1 cellular context compared by ENCODE assay signal in the genomic region with DNA sequence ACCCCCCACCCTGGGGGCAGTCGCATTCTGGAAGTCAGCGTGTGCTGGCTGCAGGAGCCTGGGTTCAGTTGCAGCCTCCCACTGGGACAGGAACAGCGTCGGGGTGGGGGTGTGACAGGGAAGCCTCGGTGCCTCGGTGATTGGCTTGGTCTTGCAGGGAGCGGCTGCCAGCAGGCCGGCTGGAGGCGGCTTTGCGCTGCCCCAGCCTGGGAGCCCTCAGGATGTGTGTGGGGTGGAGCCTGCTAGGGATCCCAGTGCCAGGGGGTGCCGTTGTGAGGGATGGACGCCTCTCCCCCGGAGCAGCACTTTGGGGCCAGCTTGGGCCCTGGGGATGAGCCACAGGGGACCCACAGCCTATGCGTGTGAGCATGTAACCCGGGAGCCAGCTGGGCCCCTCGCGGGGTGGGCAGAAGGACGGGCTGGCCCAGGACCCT.
TF ChIP-seq lines count a peak whose summit lies in the region.

No MANE protein-coding gene starts in this region.

TF ChIP-seq in K562, 482 proteins besides CTCF, POLR2A, EP300 and RAD21 (continued from another document):
- TF ChIP-seq, protein P1, sequence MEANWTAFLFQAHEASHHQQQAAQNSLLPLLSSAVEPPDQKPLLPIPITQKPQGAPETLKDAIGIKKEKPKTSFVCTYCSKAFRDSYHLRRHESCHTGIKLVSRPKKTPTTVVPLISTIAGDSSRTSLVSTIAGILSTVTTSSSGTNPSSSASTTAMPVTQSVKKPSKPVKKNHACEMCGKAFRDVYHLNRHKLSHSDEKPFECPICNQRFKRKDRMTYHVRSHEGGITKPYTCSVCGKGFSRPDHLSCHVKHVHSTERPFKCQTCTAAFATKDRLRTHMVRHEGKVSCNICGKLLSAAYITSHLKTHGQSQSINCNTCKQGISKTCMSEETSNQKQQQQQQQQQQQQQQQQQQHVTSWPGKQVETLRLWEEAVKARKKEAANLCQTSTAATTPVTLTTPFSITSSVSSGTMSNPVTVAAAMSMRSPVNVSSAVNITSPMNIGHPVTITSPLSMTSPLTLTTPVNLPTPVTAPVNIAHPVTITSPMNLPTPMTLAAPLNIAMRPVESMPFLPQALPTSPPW (CRISPR knock-in tag; IDR thresholded peaks at IDR 0.05), result peak; percentile 46; the same call in 1 of the 2 replicates
- TF ChIP-seq, protein P2, sequence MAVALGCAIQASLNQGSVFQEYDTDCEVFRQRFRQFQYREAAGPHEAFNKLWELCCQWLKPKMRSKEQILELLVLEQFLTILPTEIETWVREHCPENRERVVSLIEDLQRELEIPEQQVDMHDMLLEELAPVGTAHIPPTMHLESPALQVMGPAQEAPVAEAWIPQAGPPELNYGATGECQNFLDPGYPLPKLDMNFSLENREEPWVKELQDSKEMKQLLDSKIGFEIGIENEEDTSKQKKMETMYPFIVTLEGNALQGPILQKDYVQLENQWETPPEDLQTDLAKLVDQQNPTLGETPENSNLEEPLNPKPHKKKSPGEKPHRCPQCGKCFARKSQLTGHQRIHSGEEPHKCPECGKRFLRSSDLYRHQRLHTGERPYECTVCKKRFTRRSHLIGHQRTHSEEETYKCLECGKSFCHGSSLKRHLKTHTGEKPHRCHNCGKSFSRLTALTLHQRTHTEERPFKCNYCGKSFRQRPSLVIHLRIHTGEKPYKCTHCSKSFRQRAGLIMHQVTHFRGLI (CRISPR knock-in tag; IDR thresholded peaks at IDR 0.05), result no peak
- no peak for TF ChIP-seq HMGN3 (IDR thresholded peaks at IDR 0.05; ENCODE audit: borderline replicate concordance, extremely low read depth, insufficient read length, low read depth, low read length)
- no peak for TF ChIP-seq DPF2 (IDR thresholded peaks at IDR 0.05)
- no peak for TF ChIP-seq ATF7 (IDR thresholded peaks at IDR 0.05)
- TF ChIP-seq, protein P3, sequence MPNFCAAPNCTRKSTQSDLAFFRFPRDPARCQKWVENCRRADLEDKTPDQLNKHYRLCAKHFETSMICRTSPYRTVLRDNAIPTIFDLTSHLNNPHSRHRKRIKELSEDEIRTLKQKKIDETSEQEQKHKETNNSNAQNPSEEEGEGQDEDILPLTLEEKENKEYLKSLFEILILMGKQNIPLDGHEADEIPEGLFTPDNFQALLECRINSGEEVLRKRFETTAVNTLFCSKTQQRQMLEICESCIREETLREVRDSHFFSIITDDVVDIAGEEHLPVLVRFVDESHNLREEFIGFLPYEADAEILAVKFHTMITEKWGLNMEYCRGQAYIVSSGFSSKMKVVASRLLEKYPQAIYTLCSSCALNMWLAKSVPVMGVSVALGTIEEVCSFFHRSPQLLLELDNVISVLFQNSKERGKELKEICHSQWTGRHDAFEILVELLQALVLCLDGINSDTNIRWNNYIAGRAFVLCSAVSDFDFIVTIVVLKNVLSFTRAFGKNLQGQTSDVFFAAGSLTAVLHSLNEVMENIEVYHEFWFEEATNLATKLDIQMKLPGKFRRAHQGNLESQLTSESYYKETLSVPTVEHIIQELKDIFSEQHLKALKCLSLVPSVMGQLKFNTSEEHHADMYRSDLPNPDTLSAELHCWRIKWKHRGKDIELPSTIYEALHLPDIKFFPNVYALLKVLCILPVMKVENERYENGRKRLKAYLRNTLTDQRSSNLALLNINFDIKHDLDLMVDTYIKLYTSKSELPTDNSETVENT (CRISPR knock-in tag; IDR thresholded peaks at IDR 0.05), result no peak
- TF ChIP-seq, protein P4, sequence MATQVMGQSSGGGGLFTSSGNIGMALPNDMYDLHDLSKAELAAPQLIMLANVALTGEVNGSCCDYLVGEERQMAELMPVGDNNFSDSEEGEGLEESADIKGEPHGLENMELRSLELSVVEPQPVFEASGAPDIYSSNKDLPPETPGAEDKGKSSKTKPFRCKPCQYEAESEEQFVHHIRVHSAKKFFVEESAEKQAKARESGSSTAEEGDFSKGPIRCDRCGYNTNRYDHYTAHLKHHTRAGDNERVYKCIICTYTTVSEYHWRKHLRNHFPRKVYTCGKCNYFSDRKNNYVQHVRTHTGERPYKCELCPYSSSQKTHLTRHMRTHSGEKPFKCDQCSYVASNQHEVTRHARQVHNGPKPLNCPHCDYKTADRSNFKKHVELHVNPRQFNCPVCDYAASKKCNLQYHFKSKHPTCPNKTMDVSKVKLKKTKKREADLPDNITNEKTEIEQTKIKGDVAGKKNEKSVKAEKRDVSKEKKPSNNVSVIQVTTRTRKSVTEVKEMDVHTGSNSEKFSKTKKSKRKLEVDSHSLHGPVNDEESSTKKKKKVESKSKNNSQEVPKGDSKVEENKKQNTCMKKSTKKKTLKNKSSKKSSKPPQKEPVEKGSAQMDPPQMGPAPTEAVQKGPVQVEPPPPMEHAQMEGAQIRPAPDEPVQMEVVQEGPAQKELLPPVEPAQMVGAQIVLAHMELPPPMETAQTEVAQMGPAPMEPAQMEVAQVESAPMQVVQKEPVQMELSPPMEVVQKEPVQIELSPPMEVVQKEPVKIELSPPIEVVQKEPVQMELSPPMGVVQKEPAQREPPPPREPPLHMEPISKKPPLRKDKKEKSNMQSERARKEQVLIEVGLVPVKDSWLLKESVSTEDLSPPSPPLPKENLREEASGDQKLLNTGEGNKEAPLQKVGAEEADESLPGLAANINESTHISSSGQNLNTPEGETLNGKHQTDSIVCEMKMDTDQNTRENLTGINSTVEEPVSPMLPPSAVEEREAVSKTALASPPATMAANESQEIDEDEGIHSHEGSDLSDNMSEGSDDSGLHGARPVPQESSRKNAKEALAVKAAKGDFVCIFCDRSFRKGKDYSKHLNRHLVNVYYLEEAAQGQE (CRISPR knock-in tag; IDR thresholded peaks at IDR 0.05; ENCODE audit: low read depth), result no peak
- no peak for TF ChIP-seq JUNB (CRISPR knock-in tag; conservative IDR thresholded peaks at IDR 0.05)
- no peak for TF ChIP-seq XRCC4 (IDR thresholded peaks at IDR 0.05; ENCODE audit: extremely low read depth, insufficient read depth, insufficient read length)
- TF ChIP-seq SRF (CRISPR knock-in tag; IDR thresholded peaks at IDR 0.05), result 0 out of 4 replicates have a peak, but pooled peaks of 1 of the 2 experiments have one; percentile 25
- TF ChIP-seq POLR2G (IDR thresholded peaks at IDR 0.05; ENCODE audit: low read depth, low read length), result peak; percentile 57
- no peak for TF ChIP-seq SAFB (IDR thresholded peaks at IDR 0.05; ENCODE audit: borderline replicate concordance, low read depth, low read length)
- TF ChIP-seq JUND (IDR thresholded peaks at IDR 0.05; ENCODE audit: borderline replicate concordance, low read depth, low read length), result no peak
- no peak for TF ChIP-seq JUND (tag; IDR thresholded peaks at IDR 0.05; ENCODE audit: borderline replicate concordance, low read depth, low read length)
- TF ChIP-seq, protein P5, sequence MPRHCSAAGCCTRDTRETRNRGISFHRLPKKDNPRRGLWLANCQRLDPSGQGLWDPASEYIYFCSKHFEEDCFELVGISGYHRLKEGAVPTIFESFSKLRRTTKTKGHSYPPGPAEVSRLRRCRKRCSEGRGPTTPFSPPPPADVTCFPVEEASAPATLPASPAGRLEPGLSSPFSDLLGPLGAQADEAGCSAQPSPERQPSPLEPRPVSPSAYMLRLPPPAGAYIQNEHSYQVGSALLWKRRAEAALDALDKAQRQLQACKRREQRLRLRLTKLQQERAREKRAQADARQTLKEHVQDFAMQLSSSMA (CRISPR knock-in tag; IDR thresholded peaks at IDR 0.05), result no peak
- TF ChIP-seq YY1 (IDR thresholded peaks at IDR 0.05; ENCODE audit: borderline replicate concordance in 1 of 3, control insufficient read depth in 1 of 3, extremely low read depth in 1 of 3, insufficient read depth in 3 of 3, insufficient read length in 1 of 3, insufficient replicate concordance in 2 of 3, low read depth in 1 of 3, low read length in 2 of 3), result no peak
- no peak for TF ChIP-seq ZC3H11A (IDR thresholded peaks at IDR 0.05; ENCODE audit: low read depth, low read length)
- no peak for TF ChIP-seq ZNF347 (CRISPR knock-in tag; IDR thresholded peaks at IDR 0.05; ENCODE audit: low read depth)
- no peak for TF ChIP-seq MYBL2 (IDR thresholded peaks at IDR 0.05; ENCODE audit: low read depth)
- no peak for TF ChIP-seq MYBL2 (CRISPR knock-in tag; IDR thresholded peaks at IDR 0.05; ENCODE audit: borderline replicate concordance)
- TF ChIP-seq, protein P6, sequence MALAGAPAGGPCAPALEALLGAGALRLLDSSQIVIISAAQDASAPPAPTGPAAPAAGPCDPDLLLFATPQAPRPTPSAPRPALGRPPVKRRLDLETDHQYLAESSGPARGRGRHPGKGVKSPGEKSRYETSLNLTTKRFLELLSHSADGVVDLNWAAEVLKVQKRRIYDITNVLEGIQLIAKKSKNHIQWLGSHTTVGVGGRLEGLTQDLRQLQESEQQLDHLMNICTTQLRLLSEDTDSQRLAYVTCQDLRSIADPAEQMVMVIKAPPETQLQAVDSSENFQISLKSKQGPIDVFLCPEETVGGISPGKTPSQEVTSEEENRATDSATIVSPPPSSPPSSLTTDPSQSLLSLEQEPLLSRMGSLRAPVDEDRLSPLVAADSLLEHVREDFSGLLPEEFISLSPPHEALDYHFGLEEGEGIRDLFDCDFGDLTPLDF (CRISPR knock-in tag; IDR thresholded peaks at IDR 0.05), result no peak
- peak; percentile 35; the same call in 1 of the 2 replicates for TF ChIP-seq GTF2E2 (tag; IDR thresholded peaks at IDR 0.05)
- no peak for TF ChIP-seq PTTG1 (tag; IDR thresholded peaks at IDR 0.05; ENCODE audit: low read depth)
- TF ChIP-seq ZNF696 (CRISPR knock-in tag; conservative IDR thresholded peaks at IDR 0.05), result no peak
- TF ChIP-seq U2AF2 (optimal IDR thresholded peaks at IDR 0.05; ENCODE audit: low read depth, low read length), result no peak
- no peak for TF ChIP-seq KLF6 (CRISPR knock-in tag; IDR thresholded peaks at IDR 0.05; ENCODE audit: borderline replicate concordance)
- no peak for TF ChIP-seq ZNF324 (CRISPR knock-in tag; IDR thresholded peaks at IDR 0.05)
- TF ChIP-seq, protein P7, sequence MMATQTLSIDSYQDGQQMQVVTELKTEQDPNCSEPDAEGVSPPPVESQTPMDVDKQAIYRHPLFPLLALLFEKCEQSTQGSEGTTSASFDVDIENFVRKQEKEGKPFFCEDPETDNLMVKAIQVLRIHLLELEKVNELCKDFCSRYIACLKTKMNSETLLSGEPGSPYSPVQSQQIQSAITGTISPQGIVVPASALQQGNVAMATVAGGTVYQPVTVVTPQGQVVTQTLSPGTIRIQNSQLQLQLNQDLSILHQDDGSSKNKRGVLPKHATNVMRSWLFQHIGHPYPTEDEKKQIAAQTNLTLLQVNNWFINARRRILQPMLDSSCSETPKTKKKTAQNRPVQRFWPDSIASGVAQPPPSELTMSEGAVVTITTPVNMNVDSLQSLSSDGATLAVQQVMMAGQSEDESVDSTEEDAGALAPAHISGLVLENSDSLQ (IDR thresholded peaks at IDR 0.05), result no peak
- TF ChIP-seq MTA3 (IDR thresholded peaks at IDR 0.05; ENCODE audit: borderline replicate concordance), result no peak
- no peak for TF ChIP-seq NBN (IDR thresholded peaks at IDR 0.05; ENCODE audit: low read depth)
- TF ChIP-seq RBFOX2 (IDR thresholded peaks at IDR 0.05; ENCODE audit: low read depth, low read length), result peak; percentile 64
- TF ChIP-seq MAFG (tag; conservative IDR thresholded peaks at IDR 0.05), result no peak
- TF ChIP-seq SIX5 (IDR thresholded peaks at IDR 0.05; ENCODE audit: borderline replicate concordance in 1 of 2, insufficient read depth in 1 of 2, low read depth in 1 of 2, low read length in 2 of 2), result no peak
- TF ChIP-seq HSF4 (CRISPR knock-in tag; IDR thresholded peaks at IDR 0.05; ENCODE audit: borderline replicate concordance), result no peak
- no peak for TF ChIP-seq ELF2 (CRISPR knock-in tag; IDR thresholded peaks at IDR 0.05)
- TF ChIP-seq MCM3 (IDR thresholded peaks at IDR 0.05), result no peak
- TF ChIP-seq ZNF589 (CRISPR knock-in tag; IDR thresholded peaks at IDR 0.05; ENCODE audit: low read depth), result peak; percentile 73; the same call in 1 of the 2 replicates
- TF ChIP-seq, protein P8, sequence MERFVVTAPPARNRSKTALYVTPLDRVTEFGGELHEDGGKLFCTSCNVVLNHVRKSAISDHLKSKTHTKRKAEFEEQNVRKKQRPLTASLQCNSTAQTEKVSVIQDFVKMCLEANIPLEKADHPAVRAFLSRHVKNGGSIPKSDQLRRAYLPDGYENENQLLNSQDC (CRISPR knock-in tag; IDR thresholded peaks at IDR 0.05), result no peak
- TF ChIP-seq E2F3 (CRISPR knock-in tag; IDR thresholded peaks at IDR 0.05), result no peak
- TF ChIP-seq TCF7L2 (IDR thresholded peaks at IDR 0.05; ENCODE audit: low read depth, low read length), result no peak
- TF ChIP-seq PCBP2 (IDR thresholded peaks at IDR 0.05; ENCODE audit: low read depth, low read length, poor library complexity, severe bottlenecking), result no peak
- no peak for TF ChIP-seq GTF2F1 (IDR thresholded peaks at IDR 0.05; ENCODE audit: low read depth, low read length)
- no peak for TF ChIP-seq TAF9B (IDR thresholded peaks at IDR 0.05; ENCODE audit: partially characterized antibody)
- TF ChIP-seq, protein P9, sequence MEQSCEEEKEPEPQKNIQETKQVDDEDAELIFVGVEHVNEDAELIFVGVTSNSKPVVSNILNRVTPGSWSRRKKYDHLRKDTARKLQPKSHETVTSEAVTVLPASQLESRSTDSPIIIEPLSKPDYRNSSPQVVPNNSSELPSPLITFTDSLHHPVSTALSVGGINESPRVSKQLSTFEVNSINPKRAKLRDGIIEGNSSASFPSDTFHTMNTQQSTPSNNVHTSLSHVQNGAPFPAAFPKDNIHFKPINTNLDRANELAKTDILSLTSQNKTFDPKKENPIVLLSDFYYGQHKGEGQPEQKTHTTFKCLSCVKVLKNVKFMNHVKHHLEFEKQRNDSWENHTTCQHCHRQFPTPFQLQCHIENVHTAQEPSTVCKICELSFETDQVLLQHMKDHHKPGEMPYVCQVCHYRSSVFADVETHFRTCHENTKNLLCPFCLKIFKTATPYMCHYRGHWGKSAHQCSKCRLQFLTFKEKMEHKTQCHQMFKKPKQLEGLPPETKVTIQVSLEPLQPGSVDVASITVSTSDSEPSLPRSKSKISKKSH (CRISPR knock-in tag; IDR thresholded peaks at IDR 0.05), result no peak
- no peak for TF ChIP-seq MXI1 (IDR thresholded peaks at IDR 0.05; ENCODE audit: low read depth, low read length)
